Comparison of ENCODE assay signal across 22 cellular contexts in genomic region chr7:153440781-153441180, GRCh38.
"Had no signal": no experiment of that assay in that cellular context is flagged by ENCODE, and none has a peak within 500 bp of the region (broad histone marks: within the 10 kb centered on the region; RNA-seq: fewer than 3 reads in every experiment).

No MANE protein-coding gene starts in this region.

- H3K4me1 ChIP-seq: gastrocnemius medialis, heart right ventricle, left ventricle myocardium inferior, lower lobe of right lung had no signal

- DNase-seq: dermis blood vessel endothelial cell; dorsolateral prefrontal cortex; effector CD4-positive, alpha-beta T cell; effector memory CD4-positive, alpha-beta T cell; foreskin fibroblast; foreskin melanocyte; gastrocnemius medialis; glutamatergic neuron; head of caudate nucleus; heart right ventricle; hippocampal formation; left cardiac atrium; left ventricle myocardium inferior; lower lobe of right lung; mesenchymal stem cell; mucosa of descending colon had no signal

- H3K27me3 ChIP-seq: esophagus muscularis mucosa, gastrocnemius medialis had no signal

- H3K9me3 ChIP-seq: esophagus muscularis mucosa, gastrocnemius medialis, left ventricle myocardium inferior, lower lobe of right lung, mucosa of descending colon had no signal

- H3K27ac ChIP-seq: coronary artery, dorsolateral prefrontal cortex, esophagus muscularis mucosa, gastrocnemius medialis, heart right ventricle, left ventricle myocardium inferior, lower lobe of right lung had no signal

- H3K4me3 ChIP-seq: coronary artery, dorsolateral prefrontal cortex, esophagus muscularis mucosa, gastrocnemius medialis, heart right ventricle, left ventricle myocardium inferior, lower lobe of right lung, mucosa of descending colon had no signal

- FAIRE-seq: colon, endothelial cell of umbilical vein, islet of Langerhans, keratinocyte had no signal

- H3K36me3 ChIP-seq: esophagus muscularis mucosa, gastrocnemius medialis, heart right ventricle, left ventricle myocardium inferior, lower lobe of right lung had no signal
